Comparison of ENCODE assay signal across 8 cellular contexts in the genomic region with DNA sequence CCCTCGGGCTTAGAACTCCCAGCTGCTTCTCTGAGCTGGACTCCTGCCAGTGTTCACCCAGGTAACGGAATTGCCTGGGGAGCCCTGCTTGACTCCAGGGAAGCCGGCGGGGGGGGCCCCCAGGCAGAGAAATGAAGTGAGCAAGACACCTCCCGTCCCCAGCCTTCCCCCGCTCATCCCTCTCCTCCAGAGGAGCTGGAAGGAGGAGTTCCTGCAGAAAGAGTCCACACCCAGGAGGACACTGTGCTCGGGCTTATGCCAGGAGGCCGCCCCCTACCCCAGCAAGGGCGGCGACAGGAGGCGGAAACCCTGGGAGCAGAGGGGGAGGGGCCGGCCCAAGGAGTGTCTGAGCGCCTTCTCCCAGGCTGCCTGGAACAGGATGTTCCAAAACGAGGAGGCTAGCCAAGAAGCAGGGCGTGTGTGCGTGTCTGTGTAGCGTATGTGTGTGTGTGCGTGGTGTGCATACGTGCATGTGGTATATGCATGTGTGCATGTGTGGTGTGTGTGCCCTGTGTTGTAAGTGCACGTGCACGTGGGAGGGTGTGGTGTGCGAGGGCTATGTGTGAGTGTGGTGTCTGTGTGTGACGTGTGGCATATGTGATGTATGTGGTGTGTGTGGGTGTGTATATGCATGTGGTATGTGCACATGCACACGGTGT.
DNase-seq lines count a peak whose midpoint lies in the region; ATAC-seq and TF ChIP-seq lines count a peak whose summit lies in the region.

No MANE protein-coding gene starts in this region.

- H3K27ac ChIP-seq in fibroblast of lung (ENCODE audit: insufficient read depth, low read length): no peak overlapping the region

- H3K4me3 ChIP-seq in fibroblast of lung (replicated peaks in 1 of 4; ENCODE audit: control extremely low read depth in 1 of 4, insufficient read depth in 1 of 4, low read depth in 3 of 4, low read length in 4 of 4): peak overlapping the region in 1 of 4 experiments; percentile 6

- no peaks in the 10 kb centered on the region for H3K36me3 ChIP-seq in fibroblast of lung (ENCODE audit: control insufficient read depth, insufficient read depth, low read length)

- H3K9me3 ChIP-seq in fibroblast of lung (ENCODE audit: control insufficient read depth, insufficient read depth, low read depth, low read length): no peaks in the 10 kb centered on the region

- H4K20me1 ChIP-seq in fibroblast of lung (ENCODE audit: control insufficient read depth, extremely low read depth, insufficient read depth, low read length): no peaks in the 10 kb centered on the region

- peak; percentile 25 for ATAC-seq in omental fat pad (ENCODE audit: low FRiP score)
- no peak for ATAC-seq in activated CD4-positive, CD25-positive, alpha-beta regulatory T cell treated with anti-CD3 and anti-CD28 coated beads, Interleukin-2, amount 50 U/mL, for 24 hours

- peak overlapping the region; percentile 43 for H2AFZ ChIP-seq in fibroblast of lung (ENCODE audit: low read length)

- no peak overlapping the region for H3K9ac ChIP-seq in fibroblast of lung (ENCODE audit: insufficient read depth, low read length)

- DNase-seq in DMS153 treated with DMSO at 0.1 percent for 48 hours (lab: John Stamatoyannopoulos, UW; ENCODE audit: unreplicated experiment): peak; percentile 31
- DNase-seq in NCI-H345 (lab: John Stamatoyannopoulos, UW): peak; percentile 84
- peak; percentile 61 to 95 for DNase-seq in fibroblast of lung (ENCODE audit: low read depth in 2 of 2)
- DNase-seq in omental fat pad (ENCODE audit: low spot score): peak; percentile 51
- no peak for DNase-seq in GM19238 (ENCODE audit: insufficient read length, low spot score)
- DNase-seq in activated gamma-delta T cell treated with Interleukin-2 at 50 U/mL for 16 hours: no peak
- DNase-seq in effector CD8-positive, alpha-beta T cell (lab: John Stamatoyannopoulos, UW): no peak

- no peaks in the 10 kb centered on the region for H3K27me3 ChIP-seq in fibroblast of lung (ENCODE audit: control insufficient read depth, insufficient read depth, low read length)

- H3K4me2 ChIP-seq in fibroblast of lung (ENCODE audit: extremely low read depth, insufficient read depth, low read length): no peak overlapping the region

- H3K79me2 ChIP-seq in fibroblast of lung (ENCODE audit: control insufficient read depth, insufficient read depth, low read length): no peaks in the 10 kb centered on the region

- H3K4me1 ChIP-seq in fibroblast of lung (ENCODE audit: control insufficient read depth, extremely low read depth, insufficient read depth, low read length): peaks cover 10% of the 10 kb centered on the region

- no peak for TF ChIP-seq CTCF in fibroblast of lung (conservative IDR thresholded peaks at IDR 0.05 in 1 of 2, IDR thresholded peaks at IDR 0.05 in 1 of 2; ENCODE audit: low read depth in 1 of 2, low read length in 2 of 2)
- no peak for TF ChIP-seq CTCF in omental fat pad (IDR thresholded peaks at IDR 0.05)

Comparison
In these comparisons a context has a peak if more than half of its experiments do, and no peak if none do; other contexts are left out.
1. DNase-seq: peak in DMS153 treated with DMSO at 0.1 percent for 48 hours (single experiment), NCI-H345 (single experiment), fibroblast of lung (2 of 2) and omental fat pad (single experiment); none in GM19238 (single experiment), activated gamma-delta T cell treated with Interleukin-2 at 50 U/mL for 16 hours (single experiment) and effector CD8-positive, alpha-beta T cell (single experiment).